In genomic region chr12:12841428-12841827, GRCh38 we compare ENCODE assay signal across 1 cellular context. TPM values are rescaled to one million over a fixed set of nuclear protein-coding genes. Genes with fewer than 3 reads are reported as not detected.
"Had no signal": no experiment of that assay in that cellular context is flagged by ENCODE, and none has a peak within 500 bp of the region (broad histone marks: within the 10 kb centered on the region; RNA-seq: fewer than 3 reads in every experiment).

No MANE protein-coding gene starts in this region.

RNA-seq across cellular contexts. Expression of gene GPRC5A, which starts 49.9 kb away (rescaled TPM):
- total RNA-seq: activated naive CD8-positive, alpha-beta T cell treated with anti-CD3 and anti-CD28 coated beads, Interleukin-2, amount 10 ng/mL, durations not matched to agents 7 days and 5 days had no signal
